Comparison of ENCODE assay signal across 27 cellular contexts in genomic region chr14:77866932-77867331, GRCh38.
DNase-seq lines count a peak whose midpoint lies in the region; ATAC-seq and TF ChIP-seq lines count a peak whose summit lies in the region.
"Had no signal": no experiment of that assay in that cellular context is flagged by ENCODE, and none has a peak within 500 bp of the region (broad histone marks: within the 10 kb centered on the region; RNA-seq: fewer than 3 reads in every experiment).

No MANE protein-coding gene starts in this region.

- H3K9me3 Mint-ChIP-seq in stimulated activated naive CD8-positive, alpha-beta T cell treated with anti-CD3 and anti-CD28 coated beads, Interleukin-15, amount 100 ng/mL, for 72 hours = no peaks in the 10 kb centered on the region
- H3K9me3 Mint-ChIP-seq in chondrocyte (ENCODE audit: low read depth) = peaks cover 3% of the 10 kb centered on the region
- H3K9me3 Mint-ChIP-seq: CD4-positive, CD25-positive, alpha-beta regulatory T cell; CD8-positive, alpha-beta T cell had no signal

- in situ Hi-C loops in G401 (cut with HindIII; ENCODE audit: low sequenced_read_pairs) = no loop called here

- peak; percentile 11 for ATAC-seq in stimulated activated naive CD8-positive, alpha-beta T cell treated with anti-CD3 and anti-CD28 coated beads, Interleukin-15, amount 100 ng/mL, for 72 hours
- no peak for ATAC-seq in stimulated activated naive CD8-positive, alpha-beta T cell treated with anti-CD3 and anti-CD28 coated beads, Interleukin-15, Interleukin-2, amounts not matched to agents 100 U/mL and 50 U/mL, for 24 hours
- no peak for ATAC-seq in left lobe of liver
- ATAC-seq: A549; CD8-positive, alpha-beta T cell had no signal

- H3K4me1 Mint-ChIP-seq in stimulated activated naive CD8-positive, alpha-beta T cell treated with anti-CD3 and anti-CD28 coated beads, Interleukin-15, amount 100 ng/mL, for 72 hours = peaks cover 6% of the 10 kb centered on the region
- no peaks in the 10 kb centered on the region for H3K4me1 Mint-ChIP-seq in chondrocyte (ENCODE audit: low read depth)
- H3K4me1 Mint-ChIP-seq: CD14-positive monocyte; CD4-positive, alpha-beta memory T cell; CD4-positive, CD25-positive, alpha-beta regulatory T cell; CD8-positive, alpha-beta memory T cell had no signal

- H3K4me3 Mint-ChIP-seq in stimulated activated naive CD8-positive, alpha-beta T cell treated with anti-CD3 and anti-CD28 coated beads, Interleukin-15, amount 100 ng/mL, for 72 hours = no peak overlapping the region
- no peak overlapping the region for H3K4me3 Mint-ChIP-seq in chondrocyte (ENCODE audit: unreplicated experiment)
- H3K4me3 Mint-ChIP-seq: B cell; CD14-positive monocyte; CD4-positive, alpha-beta memory T cell; CD4-positive, alpha-beta T cell; CD4-positive, CD25-positive, alpha-beta regulatory T cell; CD8-positive, alpha-beta memory T cell; CD8-positive, alpha-beta T cell had no signal

- no peak for DNase-seq in stimulated activated naive CD8-positive, alpha-beta T cell treated with anti-CD3 and anti-CD28 coated beads, Interleukin-15, amount 100 ng/mL, for 72 hours
- no peak for DNase-seq in stimulated activated naive CD8-positive, alpha-beta T cell treated with anti-CD3 and anti-CD28 coated beads, Interleukin-15, Interleukin-2, amounts not matched to agents 100 U/mL and 50 U/mL, for 24 hours
- DNase-seq in NCI-H69 (lab: John Stamatoyannopoulos, UW) = peak; percentile 39
- peak; percentile 65 for DNase-seq in chondrocyte (ENCODE audit: low spot score)
- DNase-seq in left lobe of liver (ENCODE audit: low spot score) = no peak
- no peak for DNase-seq in G401 (ENCODE audit: low spot score)
- DNase-seq: 8988T; ACHN; AML-193; BE2C; C1 segment of cervical spinal cord; Caco-2; Calu3; CD4-positive, alpha-beta memory T cell; CD4-positive, alpha-beta T cell; CD4-positive, CD25-positive, alpha-beta regulatory T cell; CD8-positive, alpha-beta memory T cell; CD8-positive, alpha-beta T cell; COR-L47; DMS 273 treated with DMSO at 0.1 percent for 48 hours; DMS153; DMS53; DND-41; EL had no signal

- H3K27ac Mint-ChIP-seq in stimulated activated naive CD8-positive, alpha-beta T cell treated with anti-CD3 and anti-CD28 coated beads, Interleukin-15, amount 100 ng/mL, for 72 hours = no peak overlapping the region
- H3K27ac Mint-ChIP-seq in chondrocyte (ENCODE audit: unreplicated experiment) = no peak overlapping the region
- H3K27ac Mint-ChIP-seq: B cell; CD14-positive monocyte; CD4-positive, alpha-beta T cell; CD4-positive, CD25-positive, alpha-beta regulatory T cell; CD8-positive, alpha-beta T cell had no signal

- H3K27me3 Mint-ChIP-seq in stimulated activated naive CD8-positive, alpha-beta T cell treated with anti-CD3 and anti-CD28 coated beads, Interleukin-15, amount 100 ng/mL, for 72 hours = no peaks in the 10 kb centered on the region
- H3K27me3 Mint-ChIP-seq in chondrocyte (ENCODE audit: low read depth) = no peaks in the 10 kb centered on the region
- H3K27me3 Mint-ChIP-seq: B cell; CD4-positive, alpha-beta T cell; CD4-positive, CD25-positive, alpha-beta regulatory T cell; CD8-positive, alpha-beta memory T cell had no signal

- peaks cover 1% of the 10 kb centered on the region for H3K36me3 Mint-ChIP-seq in chondrocyte (ENCODE audit: low read depth)

- TF ChIP-seq CTCF in chondrocyte (IDR thresholded peaks at IDR 0.05) = no peak

Comparison
In these comparisons a context has a peak if more than half of its experiments do, and no peak if none do; other contexts are left out.
1. DNase-seq: peak in NCI-H69 (single experiment) and chondrocyte (single experiment); none in stimulated activated naive CD8-positive, alpha-beta T cell treated with anti-CD3 and anti-CD28 coated beads, Interleukin-15, amount 100 ng/mL, for 72 hours (0 of 2), stimulated activated naive CD8-positive, alpha-beta T cell treated with anti-CD3 and anti-CD28 coated beads, Interleukin-15, Interleukin-2, amounts not matched to agents 100 U/mL and 50 U/mL, for 24 hours (single experiment), left lobe of liver (single experiment) and G401 (single experiment).